ENCODE assay signal across 1 cellular context in the genomic region with DNA sequence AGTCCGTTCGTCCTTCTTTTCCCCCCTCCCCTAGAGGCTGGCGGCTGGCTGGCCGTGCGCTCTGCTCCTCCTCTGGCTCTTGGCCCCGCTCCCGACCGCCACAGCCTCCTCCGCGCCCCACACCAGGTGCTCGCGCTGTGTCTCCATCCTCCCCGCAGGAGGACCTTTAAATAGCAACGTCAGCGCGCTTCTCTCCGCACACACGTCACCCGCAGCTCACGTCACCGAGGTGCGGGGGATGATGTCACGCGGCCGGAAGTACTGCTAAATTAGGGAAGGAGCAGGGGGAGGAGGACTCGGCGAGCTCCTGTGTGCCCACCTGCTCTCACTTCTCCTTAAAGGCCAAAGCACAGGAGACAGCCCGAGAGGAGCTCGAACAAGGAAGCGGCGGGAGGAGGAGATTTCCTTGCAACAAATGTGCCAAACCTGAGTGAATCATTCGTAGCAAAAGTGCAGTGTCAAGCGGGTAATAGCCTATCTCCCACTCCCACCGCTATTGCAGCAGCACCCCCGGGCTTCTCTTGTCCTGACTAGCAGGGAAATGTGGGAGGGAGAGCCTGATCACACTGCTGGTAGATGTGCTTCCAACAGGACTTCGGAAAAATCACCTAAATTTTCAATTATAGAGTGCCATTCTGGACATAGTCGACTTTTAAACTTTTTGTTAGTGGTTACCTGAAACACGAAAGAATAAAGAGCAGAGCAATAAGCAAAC.
A peak's percentile ranks its signal among the peaks of the same experiment; 100 is the strongest.
TF ChIP-seq lines count a peak whose summit lies in the region.

No MANE protein-coding gene starts in this region.

TF ChIP-seq in K562, 482 proteins besides CTCF, POLR2A, EP300 and RAD21 (continued from another document and continues in another):
- peak in 1 of 2 experiments; percentile 80 for TF ChIP-seq AFF1 (IDR thresholded peaks at IDR 0.05; ENCODE audit: low read depth in 1 of 2, partially characterized antibody in 2 of 2)
- no peak for TF ChIP-seq ZNF717 (CRISPR knock-in tag; IDR thresholded peaks at IDR 0.05)
- no peak for TF ChIP-seq ETS2 (tag; IDR thresholded peaks at IDR 0.05; ENCODE audit: borderline replicate concordance, poor library complexity, severe bottlenecking)
- TF ChIP-seq FOXP4 (CRISPR knock-in tag; IDR thresholded peaks at IDR 0.05; ENCODE audit: borderline replicate concordance) = peak; percentile 29; the same call in 1 of the 2 replicates
- TF ChIP-seq SMARCC2 (IDR thresholded peaks at IDR 0.05; ENCODE audit: low read depth) = no peak
- TF ChIP-seq PRDM10 (IDR thresholded peaks at IDR 0.05; ENCODE audit: partially characterized antibody) = peak; percentile 61
- no peak for TF ChIP-seq COPS2 (conservative IDR thresholded peaks at IDR 0.05)
- peak; percentile 20; the same call in 1 of the 2 replicates for TF ChIP-seq TCF3 (CRISPR knock-in tag; IDR thresholded peaks at IDR 0.05)
- TF ChIP-seq RBM17 (IDR thresholded peaks at IDR 0.05; ENCODE audit: borderline replicate concordance, low read depth, low read length) = no peak
- no peak for TF ChIP-seq HMBOX1 (IDR thresholded peaks at IDR 0.05)
- TF ChIP-seq NFE2 (IDR thresholded peaks at IDR 0.05; ENCODE audit: low read depth) = peak; percentile 21
- TF ChIP-seq, protein P1, sequence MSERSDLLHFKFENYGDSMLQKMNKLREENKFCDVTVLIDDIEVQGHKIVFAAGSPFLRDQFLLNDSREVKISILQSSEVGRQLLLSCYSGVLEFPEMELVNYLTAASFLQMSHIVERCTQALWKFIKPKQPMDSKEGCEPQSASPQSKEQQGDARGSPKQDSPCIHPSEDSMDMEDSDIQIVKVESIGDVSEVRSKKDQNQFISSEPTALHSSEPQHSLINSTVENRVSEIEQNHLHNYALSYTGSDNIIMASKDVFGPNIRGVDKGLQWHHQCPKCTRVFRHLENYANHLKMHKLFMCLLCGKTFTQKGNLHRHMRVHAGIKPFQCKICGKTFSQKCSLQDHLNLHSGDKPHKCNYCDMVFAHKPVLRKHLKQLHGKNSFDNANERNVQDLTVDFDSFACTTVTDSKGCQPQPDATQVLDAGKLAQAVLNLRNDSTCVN (CRISPR knock-in tag; IDR thresholded peaks at IDR 0.05) = no peak
- TF ChIP-seq, protein P2, sequence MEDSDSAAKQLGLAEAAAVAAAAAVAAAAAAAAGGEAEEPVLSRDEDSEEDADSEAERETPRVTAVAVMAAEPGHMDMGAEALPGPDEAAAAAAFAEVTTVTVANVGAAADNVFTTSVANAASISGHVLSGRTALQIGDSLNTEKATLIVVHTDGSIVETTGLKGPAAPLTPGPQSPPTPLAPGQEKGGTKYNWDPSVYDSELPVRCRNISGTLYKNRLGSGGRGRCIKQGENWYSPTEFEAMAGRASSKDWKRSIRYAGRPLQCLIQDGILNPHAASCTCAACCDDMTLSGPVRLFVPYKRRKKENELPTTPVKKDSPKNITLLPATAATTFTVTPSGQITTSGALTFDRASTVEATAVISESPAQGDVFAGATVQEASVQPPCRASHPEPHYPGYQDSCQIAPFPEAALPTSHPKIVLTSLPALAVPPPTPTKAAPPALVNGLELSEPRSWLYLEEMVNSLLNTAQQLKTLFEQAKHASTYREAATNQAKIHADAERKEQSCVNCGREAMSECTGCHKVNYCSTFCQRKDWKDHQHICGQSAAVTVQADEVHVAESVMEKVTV (CRISPR knock-in tag; IDR thresholded peaks at IDR 0.05) = no peak
- no peak for TF ChIP-seq ARHGAP35 (IDR thresholded peaks at IDR 0.05; ENCODE audit: partially characterized antibody)
- TF ChIP-seq TCF7 (IDR thresholded peaks at IDR 0.05; ENCODE audit: borderline replicate concordance) = no peak; the same call in 1 of the 2 replicates
- TF ChIP-seq TEAD1 (CRISPR knock-in tag; IDR thresholded peaks at IDR 0.05) = no peak; a peak in 1 of 4 replicates
- no peak for TF ChIP-seq SMC3 (conservative IDR thresholded peaks at IDR 0.05; ENCODE audit: insufficient read depth, low read depth, low read length)
- TF ChIP-seq HNRNPH1 (optimal IDR thresholded peaks at IDR 0.05; ENCODE audit: low read depth, low read length) = no peak
- peak; percentile 69; the same call in 1 of the 2 replicates for TF ChIP-seq MCM2 (IDR thresholded peaks at IDR 0.05; ENCODE audit: low read depth)
- TF ChIP-seq ARNT (IDR thresholded peaks at IDR 0.05) = peak; percentile 9 to 84; a peak in 1 of 4 replicates
- TF ChIP-seq EHMT2 (IDR thresholded peaks at IDR 0.05) = no peak
- no peak for TF ChIP-seq SRSF7 (optimal IDR thresholded peaks at IDR 0.05; ENCODE audit: low read depth, low read length)
- TF ChIP-seq ELF1 (tag; IDR thresholded peaks at IDR 0.05) = peak; percentile 90
- peak; percentile 90 for TF ChIP-seq ZFX (CRISPR knock-in tag; IDR thresholded peaks at IDR 0.05)
- no peak for TF ChIP-seq ZNF668 (CRISPR knock-in tag; IDR thresholded peaks at IDR 0.05)
- TF ChIP-seq, protein P3, sequence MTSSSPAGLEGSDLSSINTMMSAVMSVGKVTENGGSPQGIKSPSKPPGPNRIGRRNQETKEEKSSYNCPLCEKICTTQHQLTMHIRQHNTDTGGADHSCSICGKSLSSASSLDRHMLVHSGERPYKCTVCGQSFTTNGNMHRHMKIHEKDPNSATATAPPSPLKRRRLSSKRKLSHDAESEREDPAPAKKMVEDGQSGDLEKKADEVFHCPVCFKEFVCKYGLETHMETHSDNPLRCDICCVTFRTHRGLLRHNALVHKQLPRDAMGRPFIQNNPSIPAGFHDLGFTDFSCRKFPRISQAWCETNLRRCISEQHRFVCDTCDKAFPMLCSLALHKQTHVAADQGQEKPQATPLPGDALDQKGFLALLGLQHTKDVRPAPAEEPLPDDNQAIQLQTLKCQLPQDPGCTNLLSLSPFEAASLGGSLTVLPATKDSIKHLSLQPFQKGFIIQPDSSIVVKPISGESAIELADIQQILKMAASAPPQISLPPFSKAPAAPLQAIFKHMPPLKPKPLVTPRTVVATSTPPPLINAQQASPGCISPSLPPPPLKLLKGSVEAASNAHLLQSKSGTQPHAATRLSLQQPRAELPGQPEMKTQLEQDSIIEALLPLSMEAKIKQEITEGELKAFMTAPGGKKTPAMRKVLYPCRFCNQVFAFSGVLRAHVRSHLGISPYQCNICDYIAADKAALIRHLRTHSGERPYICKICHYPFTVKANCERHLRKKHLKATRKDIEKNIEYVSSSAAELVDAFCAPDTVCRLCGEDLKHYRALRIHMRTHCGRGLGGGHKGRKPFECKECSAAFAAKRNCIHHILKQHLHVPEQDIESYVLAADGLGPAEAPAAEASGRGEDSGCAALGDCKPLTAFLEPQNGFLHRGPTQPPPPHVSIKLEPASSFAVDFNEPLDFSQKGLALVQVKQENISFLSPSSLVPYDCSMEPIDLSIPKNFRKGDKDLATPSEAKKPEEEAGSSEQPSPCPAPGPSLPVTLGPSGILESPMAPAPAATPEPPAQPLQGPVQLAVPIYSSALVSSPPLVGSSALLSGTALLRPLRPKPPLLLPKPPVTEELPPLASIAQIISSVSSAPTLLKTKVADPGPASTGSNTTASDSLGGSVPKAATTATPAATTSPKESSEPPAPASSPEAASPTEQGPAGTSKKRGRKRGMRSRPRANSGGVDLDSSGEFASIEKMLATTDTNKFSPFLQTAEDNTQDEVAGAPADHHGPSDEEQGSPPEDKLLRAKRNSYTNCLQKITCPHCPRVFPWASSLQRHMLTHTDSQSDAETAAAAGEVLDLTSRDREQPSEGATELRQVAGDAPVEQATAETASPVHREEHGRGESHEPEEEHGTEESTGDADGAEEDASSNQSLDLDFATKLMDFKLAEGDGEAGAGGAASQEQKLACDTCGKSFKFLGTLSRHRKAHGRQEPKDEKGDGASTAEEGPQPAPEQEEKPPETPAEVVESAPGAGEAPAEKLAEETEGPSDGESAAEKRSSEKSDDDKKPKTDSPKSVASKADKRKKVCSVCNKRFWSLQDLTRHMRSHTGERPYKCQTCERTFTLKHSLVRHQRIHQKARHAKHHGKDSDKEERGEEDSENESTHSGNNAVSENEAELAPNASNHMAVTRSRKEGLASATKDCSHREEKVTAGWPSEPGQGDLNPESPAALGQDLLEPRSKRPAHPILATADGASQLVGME (CRISPR knock-in tag; IDR thresholded peaks at IDR 0.05) = 0 out of 2 replicates have a peak, but pooled peaks have one; percentile 9
- TF ChIP-seq FOXA3 (CRISPR knock-in tag; conservative IDR thresholded peaks at IDR 0.05 in 1 of 2, IDR thresholded peaks at IDR 0.05 in 1 of 2) = 0 out of 4 replicates have a peak, but pooled peaks of 1 of the 2 experiments have one; percentile 37
- TF ChIP-seq TOE1 (IDR thresholded peaks at IDR 0.05; ENCODE audit: borderline replicate concordance) = peak; percentile 64; the same call in 1 of the 2 replicates
- TF ChIP-seq TOE1 (CRISPR knock-in tag; IDR thresholded peaks at IDR 0.05; ENCODE audit: borderline replicate concordance, low read depth) = peak; percentile 86; the same call in 1 of the 2 replicates
- TF ChIP-seq, protein P4, sequence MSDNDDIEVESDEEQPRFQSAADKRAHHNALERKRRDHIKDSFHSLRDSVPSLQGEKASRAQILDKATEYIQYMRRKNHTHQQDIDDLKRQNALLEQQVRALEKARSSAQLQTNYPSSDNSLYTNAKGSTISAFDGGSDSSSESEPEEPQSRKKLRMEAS (CRISPR knock-in tag; IDR thresholded peaks at IDR 0.05) = peak; percentile 90
- TF ChIP-seq MEIS2 (IDR thresholded peaks at IDR 0.05; ENCODE audit: partially characterized antibody) = peak; percentile 27
- TF ChIP-seq XRCC3 (IDR thresholded peaks at IDR 0.05) = no peak
- TF ChIP-seq EP400 (IDR thresholded peaks at IDR 0.05) = peak; percentile 89
- TF ChIP-seq PYGO2 (tag; IDR thresholded peaks at IDR 0.05) = no peak
- peak; percentile 79 for TF ChIP-seq DPF2 (IDR thresholded peaks at IDR 0.05)
- peak in 1 of 2 experiments; percentile 73; a peak in 3 of 4 replicates for TF ChIP-seq FOXK2 (conservative IDR thresholded peaks at IDR 0.05 in 1 of 2, IDR thresholded peaks at IDR 0.05 in 1 of 2; ENCODE audit: low read depth in 2 of 2)
- no peak for TF ChIP-seq KDM2B (CRISPR knock-in tag; IDR thresholded peaks at IDR 0.05)
